ENCODE assay signal across 21 cellular contexts in genomic region chr3:146892041-146892440, GRCh38.
DNase-seq lines count a peak whose midpoint lies in the region; ATAC-seq, FAIRE-seq and TF ChIP-seq lines count a peak whose summit lies in the region.
"Had no signal": no experiment of that assay in that cellular context is flagged by ENCODE, and none has a peak within 500 bp of the region (broad histone marks: within the 10 kb centered on the region; RNA-seq: fewer than 3 reads in every experiment).

No MANE protein-coding gene starts in this region.

- H3K4ac ChIP-seq in H1 (replicated peaks; ENCODE audit: insufficient read length, low read depth, low read length): no peak overlapping the region

- CTCF ChIA-PET in H1 (lab: Charles Lee; ENCODE audit: partially characterized antibody): no interaction called here
- CTCF ChIA-PET in activated naive CD4-positive, alpha-beta T cell treated with anti-CD3 and anti-CD28 coated beads for 36 hours (lab: Charles Lee): no interaction called here

- H2AK5ac ChIP-seq in H1 (ENCODE audit: low read depth, low read length): no peak overlapping the region

- peak overlapping the region; percentile 96 for H3K27ac Mint-ChIP-seq in GM23338
- H3K27ac Mint-ChIP-seq in T-helper 17 cell: no peak overlapping the region
- no peak overlapping the region for H3K27ac Mint-ChIP-seq in activated naive CD4-positive, alpha-beta T cell treated with anti-CD3 and anti-CD28 coated beads for 36 hours
- H3K27ac Mint-ChIP-seq: B cell; CD8-positive, alpha-beta T cell had no signal

- intact Hi-C loops in activated naive CD4-positive, alpha-beta T cell treated with anti-CD3 and anti-CD28 coated beads for 36 hours (cut with micrococcal nuclease): no loop called here

- H2BK5ac ChIP-seq in H1 (ENCODE audit: low read depth, low read length): no peak overlapping the region

- no peak overlapping the region for H3K4me2 ChIP-seq in GM23338
- H3K4me2 ChIP-seq in H1 (ENCODE audit: insufficient read depth in 1 of 2, low read depth in 2 of 2, low read length in 2 of 2): no peak overlapping the region
- H3K4me2 ChIP-seq: BLaER1 had no signal

- H2AFZ ChIP-seq in GM23338: peak overlapping the region; percentile 20; the same call in 1 of the 2 replicates
- H2AFZ ChIP-seq in H1 (ENCODE audit: low read length): peak overlapping the region; percentile 63; the same call in 1 of the 2 replicates

- no peak overlapping the region for H2BK20ac ChIP-seq in H1 (ENCODE audit: low read length)

- H3K4me1 Mint-ChIP-seq in GM23338: peaks cover 8% of the 10 kb centered on the region; the same call in 2 of the 3 replicates
- H3K4me1 Mint-ChIP-seq in T-helper 17 cell: no peaks in the 10 kb centered on the region
- no peaks in the 10 kb centered on the region for H3K4me1 Mint-ChIP-seq in activated naive CD4-positive, alpha-beta T cell treated with anti-CD3 and anti-CD28 coated beads for 36 hours (ENCODE audit: low read depth)
- H3K4me1 Mint-ChIP-seq: B cell; CD4-positive, CD25-positive, alpha-beta regulatory T cell had no signal

- no peaks in the 10 kb centered on the region for H3K9me2 ChIP-seq in GM23338 (ENCODE audit: insufficient read depth)

- H3K9me3 Mint-ChIP-seq in GM23338: no peaks in the 10 kb centered on the region
- H3K9me3 Mint-ChIP-seq in activated naive CD4-positive, alpha-beta T cell treated with anti-CD3 and anti-CD28 coated beads for 36 hours: no peaks in the 10 kb centered on the region

- H3K36me3 Mint-ChIP-seq in GM23338 (ENCODE audit: low read depth): no peaks in the 10 kb centered on the region
- H3K36me3 Mint-ChIP-seq in T-helper 17 cell (ENCODE audit: low read depth): no peaks in the 10 kb centered on the region
- no peaks in the 10 kb centered on the region for H3K36me3 Mint-ChIP-seq in activated naive CD4-positive, alpha-beta T cell treated with anti-CD3 and anti-CD28 coated beads for 36 hours (ENCODE audit: low read depth)
- H3K36me3 Mint-ChIP-seq: CD4-positive, CD25-positive, alpha-beta regulatory T cell; CD8-positive, alpha-beta T cell had no signal

- no peak overlapping the region for H2BK120ac ChIP-seq in H1 (replicated peaks; ENCODE audit: low read depth, low read length)

- ATAC-seq in GM23338: peak; percentile 36; the same call in 1 of the 3 replicates
- no peak for ATAC-seq in T-helper 17 cell
- ATAC-seq in GM18502 (IDR thresholded peaks at IDR 0.05; ENCODE audit: poor library complexity, unreplicated experiment): no peak
- ATAC-seq: CD8-positive, alpha-beta T cell; GM12878 had no signal

- no peak for TF ChIP-seq RAD21 in H1 (IDR thresholded peaks at IDR 0.05 in 1 of 2, conservative IDR thresholded peaks at IDR 0.05 in 1 of 2; ENCODE audit: low read depth in 2 of 2, low read length in 2 of 2)

- no peak overlapping the region for H2BK12ac ChIP-seq in H1 (ENCODE audit: low read depth, low read length)

- no peak overlapping the region for H4K91ac ChIP-seq in H1 (replicated peaks; ENCODE audit: insufficient read length, low read length)

- H3K23me2 ChIP-seq in H1 (ENCODE audit: low read depth, low read length): no peaks in the 10 kb centered on the region

- POLR2A ChIA-PET in H1 (lab: Charles Lee; ENCODE audit: partially characterized antibody): no interaction called here

- peak; percentile 36 for DNase-seq in GM23338 (ENCODE audit: low spot score)
- DNase-seq in T-helper 17 cell: no peak
- no peak for DNase-seq in H1 (ENCODE audit: low read depth in 1 of 2, low spot score in 2 of 2)
- DNase-seq in iPS DF 19.7 (ENCODE audit: low read depth, low spot score): peak; percentile 5
- no peak for DNase-seq in NCI-H2107 treated with DMSO at 0.1 percent for 48 hours (lab: John Stamatoyannopoulos, UW; ENCODE audit: unreplicated experiment)
- no peak for DNase-seq in activated naive CD4-positive, alpha-beta T cell treated with anti-CD3 and anti-CD28 coated beads for 36 hours
- no peak for DNase-seq in LoVo (ENCODE audit: low spot score)
- DNase-seq: Caco-2; CD4-positive, CD25-positive, alpha-beta regulatory T cell; CD8-positive, alpha-beta T cell; DMS153; DND-41; GDM1 had no signal

- no peak for FAIRE-seq in H1 (lab: Jason Lieb, UNC)
- FAIRE-seq: GM12878, GM18507 had no signal

- H3K36me3 ChIP-seq in GM23338 (ENCODE audit: insufficient read depth) (no peaks in the 10 kb centered on the region), H1 (ENCODE audit: control insufficient read depth in 2 of 4, insufficient read depth in 4 of 4, low read length in 3 of 4) (no peaks in the 10 kb centered on the region)
- H3K36me3 ChIP-seq: BLaER1, HAP-1 had no signal

- H3K27ac ChIP-seq in GM23338 (ENCODE audit: low read depth) (no peak overlapping the region), H1 (ENCODE audit: low read depth, low read length) (no peak overlapping the region)
- H3K27ac ChIP-seq: 22Rv1, BLaER1, C4-2B had no signal

- H3K23ac ChIP-seq in H1 (ENCODE audit: insufficient read length): no peak overlapping the region

- H3K79me1 ChIP-seq in H1 (ENCODE audit: low read depth, low read length): no peaks in the 10 kb centered on the region

- no peak overlapping the region for H3K18ac ChIP-seq in H1 (ENCODE audit: extremely low read depth, low read length)

- no peaks in the 10 kb centered on the region for H3F3A ChIP-seq in GM23338 (replicated peaks; ENCODE audit: low read depth)

- no peak for TF ChIP-seq POLR2A in H1 (IDR thresholded peaks at IDR 0.05; ENCODE audit: control extremely low read depth in 1 of 2, low read depth in 2 of 2, low read length in 2 of 2)

- no peak overlapping the region for H3K56ac ChIP-seq in H1 (replicated peaks; ENCODE audit: insufficient read length, low read depth, low read length)

- no peak overlapping the region for H4K8ac ChIP-seq in H1 (ENCODE audit: extremely low read depth, insufficient read depth, low read length)

- TF ChIP-seq CTCF in GM23338 (conservative IDR thresholded peaks at IDR 0.05; ENCODE audit: low read depth in 2 of 2) (no peak), H1 (IDR thresholded peaks at IDR 0.05; ENCODE audit: control extremely low read depth in 1 of 3, insufficient read depth in 1 of 3, low read depth in 1 of 3, low read length in 3 of 3) (no peak)

- WGBS in H1 (ENCODE audit: extremely low coverage in 1 of 2, insufficient coverage in 1 of 2, insufficient read length in 1 of 2, insufficient replicate concordance in 2 of 2, low coverage in 1 of 2, low lambda C conversion rate in 2 of 2, missing lambda C conversion rate in 1 of 2), 2 experiments: 79% methylated on average over 5 of the region's 5 CpGs; no CpG with 5 or more reads in 1 of the 2 experiments

- no peaks in the 10 kb centered on the region for H4K20me1 ChIP-seq in GM23338 (replicated peaks; ENCODE audit: insufficient read depth)
- no peaks in the 10 kb centered on the region for H4K20me1 ChIP-seq in H1 (replicated peaks in 1 of 2; ENCODE audit: control insufficient read depth in 1 of 2, insufficient read depth in 2 of 2, low read length in 2 of 2)
- H4K20me1 ChIP-seq: BLaER1 had no signal

- H3K4me3 ChIP-seq in GM23338: no peak overlapping the region
- no peak overlapping the region for H3K4me3 ChIP-seq in H1 (ENCODE audit: extremely low read depth in 1 of 4, insufficient read depth in 2 of 4, low read depth in 3 of 4, low read length in 4 of 4)
- H3K4me3 ChIP-seq: BLaER1, GM12878, HAP-1 had no signal

- TF ChIP-seq EP300 in H1 (IDR thresholded peaks at IDR 0.05; ENCODE audit: borderline replicate concordance in 1 of 2, low read depth in 2 of 2, low read length in 2 of 2): no peak

- H2BK15ac ChIP-seq in H1 (ENCODE audit: low read length): no peak overlapping the region

- H3K4me1 ChIP-seq in GM23338 (ENCODE audit: insufficient read depth) (0 out of 2 replicates have a peak, but pooled peaks cover 4% of the 10 kb centered on the region), H1 (replicated peaks in 1 of 4; ENCODE audit: control insufficient read depth in 3 of 4, insufficient read depth in 4 of 4, low read length in 3 of 4) (no peaks in the 10 kb centered on the region)
- H3K4me1 ChIP-seq: BLaER1, Caco-2, HAP-1 had no signal

- H3K79me2 ChIP-seq in GM23338 (replicated peaks; ENCODE audit: insufficient read depth) (no peaks in the 10 kb centered on the region), H1 (ENCODE audit: control insufficient read depth in 1 of 2, insufficient read depth in 2 of 2, low read length in 2 of 2) (no peaks in the 10 kb centered on the region)

- H3K9me3 ChIP-seq in T-helper 17 cell (ENCODE audit: control insufficient read depth, low read length, poor library complexity, severe bottlenecking) (peaks cover 4% of the 10 kb centered on the region), H1 (ENCODE audit: insufficient read depth in 2 of 2, low read depth in 1 of 2, low read length in 1 of 2) (no peaks in the 10 kb centered on the region)
- H3K9me3 ChIP-seq: BLaER1, Caco-2, HAP-1 had no signal

- H3K27me3 ChIP-seq in GM23338 (ENCODE audit: insufficient read depth): no peaks in the 10 kb centered on the region
- peaks cover 0 to 1% (median 0%) of the 10 kb centered on the region in 4 experiments; a peak in 1 of 7 replicates for H3K27me3 ChIP-seq in H1 (replicated peaks in 1 of 4; ENCODE audit: control insufficient read depth in 3 of 4, extremely low read depth in 1 of 4, insufficient read depth in 3 of 4, low read length in 3 of 4)
- H3K27me3 ChIP-seq: BLaER1 had no signal

- H3K27me3 Mint-ChIP-seq in GM23338 (ENCODE audit: insufficient read depth, low read depth, poor library complexity): no peaks in the 10 kb centered on the region
- H3K27me3 Mint-ChIP-seq in T-helper 17 cell: no peaks in the 10 kb centered on the region
- H3K27me3 Mint-ChIP-seq in activated naive CD4-positive, alpha-beta T cell treated with anti-CD3 and anti-CD28 coated beads for 36 hours (ENCODE audit: low read depth): no peaks in the 10 kb centered on the region
- H3K27me3 Mint-ChIP-seq: B cell; CD4-positive, CD25-positive, alpha-beta regulatory T cell had no signal

- no peak overlapping the region for H3K4me3 Mint-ChIP-seq in GM23338
- peak overlapping the region; percentile 5 for H3K4me3 Mint-ChIP-seq in T-helper 17 cell
- no peak overlapping the region for H3K4me3 Mint-ChIP-seq in activated naive CD4-positive, alpha-beta T cell treated with anti-CD3 and anti-CD28 coated beads for 36 hours
- H3K4me3 Mint-ChIP-seq: B cell; CD4-positive, CD25-positive, alpha-beta regulatory T cell; CD8-positive, alpha-beta T cell had no signal

- no peak overlapping the region for H3K14ac ChIP-seq in H1 (ENCODE audit: insufficient read length)

- H3K9ac ChIP-seq in H1 (replicated peaks in 1 of 4; ENCODE audit: extremely low read depth in 1 of 4, low read depth in 3 of 4, low read length in 3 of 4): no peak overlapping the region
- H3K9ac ChIP-seq: BLaER1 had no signal

- no peak overlapping the region for H4K5ac ChIP-seq in H1 (ENCODE audit: insufficient read length, low read depth, low read length)

TF ChIP-seq in GM23338, 12 proteins besides CTCF, POLR2A, EP300 and RAD21 (continues in another document):
- TF ChIP-seq ZNF114 (CRISPR knock-in tag; IDR thresholded peaks at IDR 0.05): no peak

TF ChIP-seq in H1, 55 proteins besides CTCF, POLR2A, EP300 and RAD21 (continues in another document):
- no peak for TF ChIP-seq TAF7 (optimal IDR thresholded peaks at IDR 0.05; ENCODE audit: borderline replicate concordance, low read depth, low read length)
- no peak for TF ChIP-seq BACH1 (IDR thresholded peaks at IDR 0.05; ENCODE audit: low read length)
- no peak for TF ChIP-seq MAFK (IDR thresholded peaks at IDR 0.05; ENCODE audit: low read depth, low read length)
- TF ChIP-seq TCF12 (IDR thresholded peaks at IDR 0.05; ENCODE audit: low read depth, low read length): no peak

Comparison
In these comparisons a context has a peak if more than half of its experiments do, and no peak if none do; other contexts are left out.
1. DNase-seq: peak in GM23338 (single experiment) and iPS DF 19.7 (single experiment); none in T-helper 17 cell (0 of 3), H1 (0 of 2), NCI-H2107 treated with DMSO at 0.1 percent for 48 hours (single experiment), activated naive CD4-positive, alpha-beta T cell treated with anti-CD3 and anti-CD28 coated beads for 36 hours (single experiment) and LoVo (single experiment).